In genomic region chr1:99702221-99702620, GRCh38 we compare ENCODE assay signal across 22 cellular contexts. TPM values are rescaled to one million over a fixed set of nuclear protein-coding genes. Genes with fewer than 3 reads are reported as not detected.
"Had no signal": no experiment of that assay in that cellular context is flagged by ENCODE, and none has a peak within 500 bp of the region (broad histone marks: within the 10 kb centered on the region; RNA-seq: fewer than 3 reads in every experiment).

No MANE protein-coding gene starts in this region.

- DNase-seq: dermis blood vessel endothelial cell; dorsolateral prefrontal cortex; effector CD4-positive, alpha-beta T cell; effector memory CD4-positive, alpha-beta T cell; foreskin fibroblast; foreskin melanocyte; gastrocnemius medialis; glutamatergic neuron; head of caudate nucleus; heart right ventricle; hippocampal formation; left cardiac atrium; left lung; left ventricle myocardium superior; lower lobe of right lung; mesendoderm; midbrain; naive B cell; naive thymus-derived CD8-positive, alpha-beta T cell had no signal

- H3K27ac Mint-ChIP-seq: naive B cell; naive thymus-derived CD8-positive, alpha-beta T cell had no signal

- ATAC-seq: gastrocnemius medialis; heart right ventricle; left cardiac atrium; left lung; left ventricle myocardium superior; lower lobe of right lung; naive thymus-derived CD8-positive, alpha-beta T cell had no signal

- H3K4me3 ChIP-seq: coronary artery, dorsolateral prefrontal cortex, esophagus muscularis mucosa, gastrocnemius medialis, heart right ventricle, left lung, lower lobe of right lung had no signal

- H3K36me3 ChIP-seq: esophagus muscularis mucosa, gastrocnemius medialis, heart right ventricle, left lung, lower lobe of right lung had no signal

- H3K27ac ChIP-seq: coronary artery, dorsolateral prefrontal cortex, esophagus muscularis mucosa, gastrocnemius medialis, heart right ventricle, left lung, lower lobe of right lung had no signal

- H3K27me3 ChIP-seq: dorsolateral prefrontal cortex, esophagus muscularis mucosa, gastrocnemius medialis, heart right ventricle, left lung had no signal

- H3K4me3 Mint-ChIP-seq: naive B cell; naive thymus-derived CD8-positive, alpha-beta T cell had no signal

- H3K36me3 Mint-ChIP-seq: naive thymus-derived CD8-positive, alpha-beta T cell had no signal

- H3K9me3 ChIP-seq: esophagus muscularis mucosa, gastrocnemius medialis, left lung, lower lobe of right lung had no signal

RNA-seq across cellular contexts. Expression of gene PALMD, which starts 56.3 kb away (rescaled TPM):
- total RNA-seq: mononuclear cell; naive thymus-derived CD8-positive, alpha-beta T cell had no signal
- polyA plus RNA-seq: naive thymus-derived CD8-positive, alpha-beta T cell had no signal
